In the genomic region with DNA sequence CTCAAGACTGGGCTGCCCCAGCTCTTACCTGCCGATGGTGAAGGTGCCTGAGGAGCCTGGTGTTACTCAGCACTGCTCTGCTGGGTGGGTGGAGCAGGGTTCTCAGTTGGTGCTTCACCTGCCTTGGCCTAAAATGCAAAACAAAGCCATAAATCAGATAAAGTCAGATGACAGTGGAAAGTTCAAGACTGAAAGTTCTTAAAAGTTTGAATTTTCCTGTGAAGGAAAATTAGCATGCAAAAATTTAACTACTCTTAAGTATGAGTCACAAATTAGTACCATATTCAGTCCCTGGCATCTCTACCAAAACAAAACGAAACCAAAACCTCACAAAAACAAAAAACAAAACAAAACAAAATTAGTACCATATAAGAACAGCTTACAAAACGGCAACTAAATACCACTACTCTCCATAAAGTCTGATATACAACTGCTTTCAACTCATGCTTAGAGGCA, we compare ENCODE assay signal across 9 cellular contexts. TPM values are rescaled to one million over a fixed set of nuclear protein-coding genes. Genes with fewer than 3 reads are reported as not detected.
DNase-seq lines count a peak whose midpoint lies in the region; ATAC-seq and TF ChIP-seq lines count a peak whose summit lies in the region.
"Had no signal": no experiment of that assay in that cellular context is flagged by ENCODE, and none has a peak within 500 bp of the region (broad histone marks: within the 10 kb centered on the region; RNA-seq: fewer than 3 reads in every experiment).

No MANE protein-coding gene starts in this region.

- peaks cover 9% of the 10 kb centered on the region for H3K4me1 Mint-ChIP-seq in T-helper 17 cell

- H3K4me3 ChIP-seq in BJ (ENCODE audit: low read depth, low read length) = no peak overlapping the region
- H3K4me3 ChIP-seq: tibial artery had no signal

- peaks cover 4% of the 10 kb centered on the region for H3K27me3 Mint-ChIP-seq in T-helper 17 cell

- DNase-seq in BJ (ENCODE audit: low read depth) = peak; percentile 59
- DNase-seq in T-helper 17 cell = no peak
- DNase-seq in foreskin keratinocyte = no peak
- no peak for DNase-seq in HPDE6-E6E7 (ENCODE audit: extremely low spot score)
- DNase-seq in NCI-H2227 (lab: John Stamatoyannopoulos, UW; ENCODE audit: unreplicated experiment) = no peak
- no peak for DNase-seq in NCI-H2107 treated with DMSO at 0.1 percent for 48 hours (lab: John Stamatoyannopoulos, UW; ENCODE audit: unreplicated experiment)
- no peak for DNase-seq in NCI-H1417 treated with DMSO at 0.1 percent for 48 hours (lab: John Stamatoyannopoulos, UW)
- DNase-seq: tibial artery had no signal

- ATAC-seq in GM21423 (IDR thresholded peaks at IDR 0.05; ENCODE audit: unreplicated experiment) = peak; percentile 63
- ATAC-seq in T-helper 17 cell = peak; percentile 55
- ATAC-seq in foreskin keratinocyte = peak; percentile 78

- peaks cover 11% of the 10 kb centered on the region for H3K36me3 ChIP-seq in BJ (ENCODE audit: control insufficient read depth, insufficient read depth, low read length)

- no peak for TF ChIP-seq CTCF in BJ (IDR thresholded peaks at IDR 0.05; ENCODE audit: insufficient read depth, low read depth, low read length)
- TF ChIP-seq CTCF in foreskin keratinocyte (conservative IDR thresholded peaks at IDR 0.05) = no peak

- peaks cover 4% of the 10 kb centered on the region for H3K36me3 Mint-ChIP-seq in T-helper 17 cell (ENCODE audit: low read depth)

- POLR2A ChIA-PET in BJ (lab: Charles Lee) = interaction anchor here (0.6 kb wide), 1 partner anchor 19 kb away, joined by 3 read pairs; no protein-coding TSS in a partner anchor

- H3K9me3 ChIP-seq in T-helper 17 cell (ENCODE audit: control insufficient read depth, low read length, poor library complexity, severe bottlenecking) = no peaks in the 10 kb centered on the region
- H3K9me3 ChIP-seq: tibial artery had no signal

- peak overlapping the region; percentile 19 for H3K4me3 Mint-ChIP-seq in T-helper 17 cell

- no peak overlapping the region for H3K27ac Mint-ChIP-seq in T-helper 17 cell

- H3K27ac ChIP-seq in foreskin keratinocyte = no peak overlapping the region
- H3K27ac ChIP-seq: tibial artery had no signal

- H3K4me1 ChIP-seq in foreskin keratinocyte = no peaks in the 10 kb centered on the region

- CTCF ChIA-PET in BJ (lab: Yijun Ruan, JAX) = interaction anchor here (1.6 kb wide), 1 partner anchor 49 kb away, joined by 5 read pairs; no protein-coding TSS in a partner anchor

- H3K27me3 ChIP-seq in BJ (ENCODE audit: control insufficient read depth, insufficient read depth, low read length) (no peaks in the 10 kb centered on the region), foreskin keratinocyte (no peaks in the 10 kb centered on the region)
- H3K27me3 ChIP-seq: tibial artery had no signal

RNA-seq across cellular contexts. Expression of a gene that starts 21.9 kb away (rescaled TPM):
- polyA plus RNA-seq in BJ (2011; rRNA removed) = 81.4 and 142 TPM in 2 replicates
- polyA minus RNA-seq in BJ (2011; rRNA and poly(A)+ RNA removed) = 84.1 and 110 TPM in 2 replicates
- total RNA-seq in T-helper 17 cell = 10 to 100 TPM; 52.4 to 60.4 TPM
- 301 and 323 TPM in 2 replicates for total RNA-seq in foreskin keratinocyte
- 292 and 316 TPM in 2 replicates for polyA plus RNA-seq in foreskin keratinocyte

RNA-seq across cellular contexts. Expression of a gene that starts 27.4 kb away (rescaled TPM):
- polyA plus RNA-seq in BJ (2011; rRNA removed) (0.74 and 0.92 TPM in 2 replicates), foreskin keratinocyte (1.2 and 1.3 TPM in 2 replicates)
- 0.57 and 2.1 TPM in 2 replicates for polyA minus RNA-seq in BJ (2011; rRNA and poly(A)+ RNA removed)
- total RNA-seq in T-helper 17 cell (not detected), foreskin keratinocyte (3.1 and 3.7 TPM in 2 replicates)
